Comparison of ENCODE assay signal across 8 cellular contexts in the genomic region with DNA sequence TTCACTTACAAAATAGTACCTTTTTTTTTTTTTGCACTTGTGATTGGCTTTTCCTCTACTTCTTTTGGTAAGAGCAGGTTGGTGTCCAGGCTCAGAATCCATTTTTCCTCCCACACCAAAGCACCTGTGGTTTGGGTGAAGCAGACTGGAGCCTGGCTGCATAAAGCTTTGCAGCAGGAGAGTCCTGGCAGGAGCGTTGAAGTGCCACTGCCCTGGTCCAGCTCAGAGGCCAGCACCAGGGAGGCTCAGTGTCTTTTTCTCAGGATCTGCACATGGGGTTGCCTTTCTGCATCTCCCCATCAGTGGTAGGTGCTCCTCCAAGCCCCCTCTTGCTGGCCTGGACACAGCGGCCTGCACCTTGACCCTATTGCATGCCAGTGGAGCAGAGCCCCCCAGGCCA. TPM values are rescaled to one million over a fixed set of nuclear protein-coding genes. Genes with fewer than 3 reads are reported as not detected.
"Had no signal": no experiment of that assay in that cellular context is flagged by ENCODE, and none has a peak within 500 bp of the region (broad histone marks: within the 10 kb centered on the region; RNA-seq: fewer than 3 reads in every experiment).

No MANE protein-coding gene starts in this region.

RNA-seq across cellular contexts. Expression of a gene that starts 1.7 kb away (rescaled TPM):
- total RNA-seq: NCI-H460, PC-3, PC-9, Right ventricle myocardium inferior, Right ventricle myocardium superior, SJCRH30, SJSA1, SK-MEL-5 had no signal
